9 cellular contexts compared by ENCODE assay signal in genomic region chr7:129213828-129214227, GRCh38. TPM values are rescaled to one million over a fixed set of nuclear protein-coding genes. Genes with fewer than 3 reads are reported as not detected.
A peak's percentile ranks its signal among the peaks of the same experiment; 100 is the strongest.
DNase-seq lines count a peak whose midpoint lies in the region; ATAC-seq, FAIRE-seq and TF ChIP-seq lines count a peak whose summit lies in the region.
"Had no signal": no experiment of that assay in that cellular context is flagged by ENCODE, and none has a peak within 500 bp of the region (broad histone marks: within the 10 kb centered on the region; RNA-seq: fewer than 3 reads in every experiment).

No MANE protein-coding gene starts in this region.

- H3K4me3 ChIP-seq in A673 (ENCODE audit: low read depth, low read length, poor library complexity, severe bottlenecking) (no peak overlapping the region), fibroblast of mammary gland (ENCODE audit: control insufficient read depth, low read depth, low read length) (no peak overlapping the region)
- H3K4me3 ChIP-seq: breast epithelium had no signal

- H3K4me1 ChIP-seq in A673 (ENCODE audit: insufficient read depth, low read length, poor library complexity, severe bottlenecking): peaks cover 2% of the 10 kb centered on the region
- H3K4me1 ChIP-seq: breast epithelium had no signal

- TF ChIP-seq POLR2A in GM12892 (IDR thresholded peaks at IDR 0.05; ENCODE audit: low read depth, low read length): no peak

- peak; percentile 48 for DNase-seq in A673 (ENCODE audit: low spot score)
- peak; percentile 1 to 12 for DNase-seq in NOMO-1 (lab: John Stamatoyannopoulos, UW; ENCODE audit: unreplicated experiment in 2 of 2)
- peak; percentile 14 for DNase-seq in fibroblast of mammary gland (ENCODE audit: low read depth)
- DNase-seq in GM12892 (ENCODE audit: insufficient read length): no peak
- DNase-seq in NCI-H510A (lab: John Stamatoyannopoulos, UW): no peak

- ATAC-seq in HG03135 (IDR thresholded peaks at IDR 0.05; ENCODE audit: unreplicated experiment) (no peak), HG03025 (IDR thresholded peaks at IDR 0.05; ENCODE audit: low FRiP score, unreplicated experiment) (no peak)

- H3K27me3 ChIP-seq in A673 (replicated peaks; ENCODE audit: insufficient read depth, low read depth, low read length, poor library complexity): no peaks in the 10 kb centered on the region
- H3K27me3 ChIP-seq: breast epithelium had no signal

- POLR2A ChIA-PET in A673 (lab: Charles Lee; ENCODE audit: low non-redundant PET): no interaction called here

- CTCF ChIA-PET in A673 (lab: Charles Lee): interaction anchor here (0.7 to 1.7 kb wide), 3 partner anchors 50 to 787 kb away, joined by 3 to 10 read pairs (median 3); no protein-coding TSS in a partner anchor

- no peak for FAIRE-seq in GM12892 (lab: Jason Lieb, UNC)

- peaks cover 16% of the 10 kb centered on the region for H3K36me3 ChIP-seq in A673 (ENCODE audit: insufficient read depth, low read length, poor library complexity, severe bottlenecking)
- H3K36me3 ChIP-seq: breast epithelium had no signal

- no peaks in the 10 kb centered on the region for H3K9me3 ChIP-seq in A673 (ENCODE audit: low read depth, low read length, poor library complexity, severe bottlenecking)
- H3K9me3 ChIP-seq: breast epithelium had no signal

- intact Hi-C loops in A673 (cut with micrococcal nuclease; ENCODE audit: unreplicated experiment): loop anchor here (5.0 to 10.0 kb wide), 2 partner anchors 621 to 787 kb away; no protein-coding TSS in a partner anchor

- no peak overlapping the region for H3K27ac ChIP-seq in A673 (ENCODE audit: low read depth, low read length, poor library complexity, severe bottlenecking)
- H3K27ac ChIP-seq: breast epithelium had no signal

- no TSS peak for BruUV-seq in A673 (replicated peaks; lab: Mats Ljungman, UMichigan)

- TF ChIP-seq CTCF in A673 (conservative IDR thresholded peaks at IDR 0.05; ENCODE audit: low read depth, low read length) (peak; percentile 33; the same call in 1 of the 2 replicates), GM12872 (IDR thresholded peaks at IDR 0.05; ENCODE audit: insufficient read depth, low read depth, low read length) (peak; percentile 50), fibroblast of mammary gland (conservative IDR thresholded peaks at IDR 0.05; ENCODE audit: control insufficient read depth, insufficient read depth, low read depth, low read length) (no peak)

RNA-seq across cellular contexts. Expression of gene AHCYL2, which starts 11.0 kb away (rescaled TPM):
- total RNA-seq in A673 (2021): 27.2 and 35.2 TPM in 2 replicates
- polyA plus RNA-seq in GM12892 (2012; ENCODE audit: missing spikeins): 7.0 TPM

RNA-seq across cellular contexts. Expression of gene SMO, which starts 25.4 kb away (rescaled TPM):
- total RNA-seq in A673 (2021): 40.3 and 40.8 TPM in 2 replicates
- polyA plus RNA-seq in GM12892 (2012; ENCODE audit: missing spikeins): 4.5 TPM

Comparison
In these comparisons a context has a peak if more than half of its experiments do, and no peak if none do; other contexts are left out.
1. DNase-seq: peak in A673 (single experiment), NOMO-1 (2 of 2) and fibroblast of mammary gland (single experiment); none in GM12892 (single experiment) and NCI-H510A (single experiment).